In the genomic region with DNA sequence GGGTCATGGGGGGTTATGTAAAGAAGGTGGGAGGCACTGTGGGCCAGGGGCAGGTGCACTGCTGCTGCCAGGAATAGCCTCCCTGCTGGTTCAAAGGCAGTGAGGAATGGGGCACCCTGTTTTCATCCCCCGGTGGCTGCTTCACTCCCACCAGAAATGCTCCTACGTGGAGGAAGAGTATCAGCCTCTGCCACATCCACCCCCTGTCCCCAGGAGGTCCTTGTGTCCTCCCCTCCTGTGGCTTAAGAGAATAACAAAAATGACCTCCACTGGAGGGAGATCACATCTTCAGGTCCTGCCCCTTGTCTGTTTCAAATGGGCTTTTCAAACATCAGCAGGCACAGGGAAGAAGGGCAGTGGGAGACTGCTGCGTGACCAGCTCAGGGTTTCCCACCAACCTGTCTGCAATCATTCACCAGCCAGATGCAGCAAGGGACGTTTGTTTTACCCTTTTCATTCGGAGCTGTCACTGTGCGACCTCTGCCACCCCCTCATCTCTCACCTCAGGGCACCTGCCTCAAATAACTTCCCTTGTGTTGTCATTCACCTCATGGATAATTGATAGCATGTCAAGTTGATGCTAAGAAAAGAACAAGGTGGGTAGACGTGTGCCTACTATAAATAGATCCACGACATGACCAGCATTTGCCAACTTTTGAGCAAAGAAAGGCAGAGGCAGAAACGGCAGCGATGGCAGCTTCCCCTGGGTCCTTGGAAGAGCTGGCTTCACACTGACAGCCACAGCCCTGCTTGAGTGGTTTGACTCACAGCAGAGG, we compare ENCODE assay signal across 12 cellular contexts.
DNase-seq lines count a peak whose midpoint lies in the region; ATAC-seq and TF ChIP-seq lines count a peak whose summit lies in the region.
"Had no signal": no experiment of that assay in that cellular context is flagged by ENCODE, and none has a peak within 500 bp of the region (broad histone marks: within the 10 kb centered on the region; RNA-seq: fewer than 3 reads in every experiment).

No MANE protein-coding gene starts in this region.

- H3K4me3 ChIP-seq in OCI-LY3 (ENCODE audit: low read length) (no peak overlapping the region), thoracic aorta (peak overlapping the region; percentile 52), sigmoid colon (no peak overlapping the region)

- no peaks in the 10 kb centered on the region for H3K36me3 ChIP-seq in OCI-LY3 (replicated peaks; ENCODE audit: low read depth, low read length)
- H3K36me3 ChIP-seq in thoracic aorta = no peaks in the 10 kb centered on the region
- H3K36me3 ChIP-seq in sigmoid colon = no peaks in the 10 kb centered on the region

- H3K4me1 ChIP-seq in OCI-LY3 (ENCODE audit: low read length) (peaks cover 3% of the 10 kb centered on the region; the same call in 1 of the 2 replicates), thoracic aorta (ENCODE audit: control insufficient read depth in 1 of 2, low read depth in 2 of 2) (peaks cover 5 to 16% of the 10 kb centered on the region in 2 donors), sigmoid colon (peaks cover 0 to 9% (median 7%) of the 10 kb centered on the region in 4 donors)

- no peaks in the 10 kb centered on the region for H3K27me3 ChIP-seq in OCI-LY3 (ENCODE audit: low read depth, low read length)
- H3K27me3 ChIP-seq in thoracic aorta (replicated peaks; ENCODE audit: insufficient read depth) = no peaks in the 10 kb centered on the region
- H3K27me3 ChIP-seq in sigmoid colon = no peaks in the 10 kb centered on the region

- DNase-seq in NCI-H748 (lab: John Stamatoyannopoulos, UW; ENCODE audit: unreplicated experiment) (peak; percentile 13), NCI-H748 treated with DMSO at 0.1 percent for 48 hours (lab: John Stamatoyannopoulos, UW) (no peak), kidney glomerular epithelial cell (lab: John Stamatoyannopoulos, UW) (peak; percentile 13), thoracic aorta (ENCODE audit: low spot score) (no peak), GM10266 (ENCODE audit: extremely low spot score) (no peak), sigmoid colon (no peak)
- DNase-seq: activated CD8-positive, alpha-beta memory T cell treated with anti-CD3 and anti-CD28 coated beads, Interleukin-2, amount 50 U/mL, for 48 hours; DMS79 treated with DMSO at 0.1 percent for 48 hours; erythroblast; natural killer cell had no signal

- no peak overlapping the region for H2AFZ ChIP-seq in OCI-LY3 (ENCODE audit: low read depth, low read length)

- ATAC-seq in thoracic aorta (ENCODE audit: insufficient number of reproducible peaks, low FRiP score, low read depth) (peak; percentile 37), GM18870 (IDR thresholded peaks at IDR 0.05; ENCODE audit: unreplicated experiment) (no peak)
- ATAC-seq: natural killer cell had no signal

- TF ChIP-seq CTCF in OCI-LY3 (IDR thresholded peaks at IDR 0.05; ENCODE audit: low read depth, low read length) (no peak), thoracic aorta (IDR thresholded peaks at IDR 0.05) (no peak), GM10266 (IDR thresholded peaks at IDR 0.05; ENCODE audit: control insufficient read depth, insufficient read depth, low read depth, missing control alignments) (no peak), sigmoid colon (IDR thresholded peaks at IDR 0.05) (no peak)

- no peaks in the 10 kb centered on the region for H3K79me2 ChIP-seq in OCI-LY3 (ENCODE audit: low read length)

- H4K20me1 ChIP-seq in OCI-LY3 (ENCODE audit: insufficient read depth, low read length) = no peaks in the 10 kb centered on the region

- intact Hi-C loops in sigmoid colon (cut with DNase I) = no loop called here

- TF ChIP-seq EP300 in sigmoid colon (IDR thresholded peaks at IDR 0.05) = no peak

- H3K9me3 ChIP-seq in OCI-LY3 (ENCODE audit: insufficient read depth, low read length) = no peaks in the 10 kb centered on the region
- no peaks in the 10 kb centered on the region for H3K9me3 ChIP-seq in thoracic aorta
- no peaks in the 10 kb centered on the region for H3K9me3 ChIP-seq in sigmoid colon

- H3K4me2 ChIP-seq in OCI-LY3 (ENCODE audit: low read length) = 0 out of 2 replicates have a peak overlapping the region, but pooled peaks have one; percentile 13

- 20 to 33% methylated on average over 10 of the region's 10 CpGs for WGBS in sigmoid colon, 2 donors

- H3K9ac ChIP-seq in OCI-LY3 (ENCODE audit: low read length) = no peak overlapping the region

- H3K27ac ChIP-seq in OCI-LY3 (ENCODE audit: low read length) (no peak overlapping the region), thoracic aorta (peak overlapping the region in 1 of 2 donors; percentile 33), sigmoid colon (peak overlapping the region in 1 of 4 donors; percentile 47)

- no peak for TF ChIP-seq POLR2A in sigmoid colon (IDR thresholded peaks at IDR 0.05)

Comparison
In these comparisons a context has a peak if more than half of its experiments do, and no peak if none do; other contexts are left out.
1. DNase-seq: peak in NCI-H748 (single experiment) and kidney glomerular epithelial cell (single experiment); none in NCI-H748 treated with DMSO at 0.1 percent for 48 hours (single experiment), thoracic aorta (single experiment), GM10266 (single experiment) and sigmoid colon (single experiment).